Comparison of ENCODE assay signal across 15 cellular contexts in genomic region chr18:65749881-65750280, GRCh38. TPM values are rescaled to one million over a fixed set of nuclear protein-coding genes. Genes with fewer than 3 reads are reported as not detected.
DNase-seq lines count a peak whose midpoint lies in the region; ATAC-seq and TF ChIP-seq lines count a peak whose summit lies in the region.
"Had no signal": no experiment of that assay in that cellular context is flagged by ENCODE, and none has a peak within 500 bp of the region (broad histone marks: within the 10 kb centered on the region; RNA-seq: fewer than 3 reads in every experiment).

No MANE protein-coding gene starts in this region.

- ATAC-seq in body of pancreas = no peak
- ATAC-seq in HG02973 (IDR thresholded peaks at IDR 0.05; ENCODE audit: unreplicated experiment) = no peak

- H3K4me3 Mint-ChIP-seq in nephron progenitor cell = peak overlapping the region; percentile 92

- H3K27me3 ChIP-seq in BE2C = no peaks in the 10 kb centered on the region
- no peaks in the 10 kb centered on the region for H3K27me3 ChIP-seq in body of pancreas

- WGBS in body of pancreas, 2 donors = 3 to 4% methylated on average over 8 of the region's 8 CpGs

- no peaks in the 10 kb centered on the region for H3K36me3 ChIP-seq in BE2C
- no peaks in the 10 kb centered on the region for H3K36me3 ChIP-seq in body of pancreas (replicated peaks in 1 of 2; ENCODE audit: insufficient read depth in 1 of 2, low read depth in 2 of 2)
- H3K36me3 ChIP-seq: transverse colon had no signal

- H3K4me3 ChIP-seq in BE2C (ENCODE audit: low read depth, low read length) = peak overlapping the region; percentile 65
- H3K4me3 ChIP-seq in choroid plexus epithelial cell (ENCODE audit: low read depth, low read length) = peak overlapping the region; percentile 45
- no peak overlapping the region for H3K4me3 ChIP-seq in body of pancreas

- no peaks in the 10 kb centered on the region for H3K36me3 Mint-ChIP-seq in nephron progenitor cell (ENCODE audit: low read depth)
- H3K36me3 Mint-ChIP-seq: IgD-negative memory B cell had no signal

- no peak for DNase-seq in BE2C
- peak; percentile 66 for DNase-seq in NCI-H2227 treated with DMSO at 0.1 percent for 48 hours (lab: John Stamatoyannopoulos, UW)
- DNase-seq in choroid plexus epithelial cell (ENCODE audit: low read depth) = no peak
- DNase-seq in nephron progenitor cell = peak; percentile 7
- no peak for DNase-seq in body of pancreas
- no peak for DNase-seq in NOMO-1 treated with DMSO at 0.1 percent for 48 hours (lab: John Stamatoyannopoulos, UW; ENCODE audit: unreplicated experiment)
- no peak for DNase-seq in NCI-H1105 treated with DMSO at 0.1 percent for 48 hours (lab: John Stamatoyannopoulos, UW)
- DNase-seq: activated gamma-delta T cell treated with Interleukin-2 at 50 U/mL for 16 hours; central memory CD4-positive, alpha-beta T cell; NCI-H524 treated with DMSO at 0.1 percent for 48 hours; stimulated activated CD4-positive, alpha-beta T cell treated with anti-CD3 and anti-CD28 coated beads, Interleukin-15, amount 100 ng/mL, for 24 hours; transverse colon had no signal

- intact Hi-C loops in body of pancreas (cut with DNase I) = no loop called here

- peaks cover 73% of the 10 kb centered on the region for H3K4me1 Mint-ChIP-seq in nephron progenitor cell
- H3K4me1 Mint-ChIP-seq: IgD-negative memory B cell had no signal

- H3K9me3 Mint-ChIP-seq in nephron progenitor cell = no peaks in the 10 kb centered on the region

- H3K4me1 ChIP-seq in BE2C (peaks cover 3% of the 10 kb centered on the region; the same call in 1 of the 2 replicates), body of pancreas (peaks cover 15% of the 10 kb centered on the region)

- peaks cover 25% of the 10 kb centered on the region for H3K27me3 Mint-ChIP-seq in nephron progenitor cell (ENCODE audit: low read depth, poor library complexity)

- TF ChIP-seq POLR2A in body of pancreas (IDR thresholded peaks at IDR 0.05) = no peak

- H3K27ac Mint-ChIP-seq in nephron progenitor cell = peak overlapping the region; percentile 40
- H3K27ac Mint-ChIP-seq: IgD-negative memory B cell had no signal

- H3K9me3 ChIP-seq in BE2C = no peaks in the 10 kb centered on the region
- no peaks in the 10 kb centered on the region for H3K9me3 ChIP-seq in body of pancreas
- H3K9me3 ChIP-seq: transverse colon had no signal

- no peak overlapping the region for H3K27ac ChIP-seq in body of pancreas
- H3K27ac ChIP-seq: epithelial cell of prostate, transverse colon had no signal

- TF ChIP-seq CTCF in BE2C (IDR thresholded peaks at IDR 0.05; ENCODE audit: low read depth, low read length) = no peak
- TF ChIP-seq CTCF in choroid plexus epithelial cell (conservative IDR thresholded peaks at IDR 0.05; ENCODE audit: low read depth, low read length) = no peak
- no peak for TF ChIP-seq CTCF in nephron progenitor cell (IDR thresholded peaks at IDR 0.05)
- TF ChIP-seq CTCF in body of pancreas (IDR thresholded peaks at IDR 0.05) = no peak

RNA-seq across cellular contexts. Expression of gene CDH7, which starts 0.9 kb away (rescaled TPM):
- 2.5 TPM for polyA plus RNA-seq in BE2C (2012; ENCODE audit: insufficient read depth, insufficient read length, low read depth)
- total RNA-seq in body of pancreas = not detected
- total RNA-seq: transverse colon had no signal
- polyA plus RNA-seq: IgD-negative memory B cell had no signal

Comparison
In these comparisons a context has a peak if more than half of its experiments do, and no peak if none do; other contexts are left out.
1. DNase-seq: peak in NCI-H2227 treated with DMSO at 0.1 percent for 48 hours (single experiment) and nephron progenitor cell (single experiment); none in BE2C (single experiment), choroid plexus epithelial cell (single experiment), body of pancreas (0 of 4), NOMO-1 treated with DMSO at 0.1 percent for 48 hours (single experiment) and NCI-H1105 treated with DMSO at 0.1 percent for 48 hours (single experiment).
2. H3K4me3 ChIP-seq: peak in BE2C (single experiment) and choroid plexus epithelial cell (single experiment); none in body of pancreas (0 of 2).